Comparison of ENCODE assay signal across 11 cellular contexts in the genomic region with DNA sequence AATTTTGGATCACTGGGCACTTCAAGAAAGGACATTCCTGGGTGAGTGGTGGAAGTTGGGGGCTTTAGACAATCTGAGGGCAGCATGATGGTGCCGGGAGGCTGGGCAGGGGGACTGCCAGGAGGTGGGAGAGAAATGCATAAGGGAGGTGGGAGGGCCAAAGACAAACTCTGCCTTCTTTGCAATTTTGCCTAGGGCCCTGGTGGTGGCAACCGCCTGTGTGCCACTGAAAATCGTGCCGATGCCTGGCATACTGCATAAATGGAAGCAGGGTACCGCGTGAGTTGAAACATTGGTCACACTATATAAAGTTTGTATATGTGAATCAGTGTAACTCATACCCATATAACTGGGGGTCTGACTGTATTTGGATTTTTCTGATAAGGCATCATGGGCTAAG. TPM values are rescaled to one million over a fixed set of nuclear protein-coding genes. Genes with fewer than 3 reads are reported as not detected.
DNase-seq lines count a peak whose midpoint lies in the region; ATAC-seq and TF ChIP-seq lines count a peak whose summit lies in the region.
"Had no signal": no experiment of that assay in that cellular context is flagged by ENCODE, and none has a peak within 500 bp of the region (broad histone marks: within the 10 kb centered on the region; RNA-seq: fewer than 3 reads in every experiment).

No MANE protein-coding gene starts in this region.

- peaks cover 16 to 47% of the 10 kb centered on the region in 2 donors for H3K4me1 Mint-ChIP-seq in stimulated activated naive B cell treated with anti-CD40 and anti-IgM and Interleukin-4, amounts not matched to agents 10 μg/mL and 1 μg/mL and 100 μg/mL, for 72 hours

- no peaks in the 10 kb centered on the region for H3K9me3 Mint-ChIP-seq in stimulated activated naive B cell treated with anti-CD40 and anti-IgM and Interleukin-4, amounts not matched to agents 10 μg/mL and 1 μg/mL and 100 μg/mL, for 72 hours

- H3K4me1 ChIP-seq in SK-N-SH (ENCODE audit: control insufficient read depth in 1 of 2, insufficient read depth in 2 of 2, low read depth in 1 of 2, low read length in 1 of 2) (peaks cover 10 to 24% of the 10 kb centered on the region in 2 experiments; a peak in 3 of 4 replicates), PC-3 (ENCODE audit: insufficient read depth, low read length) (peaks cover 14% of the 10 kb centered on the region; the same call in 1 of the 2 replicates), gastrocnemius medialis (peaks cover 43 to 60% of the 10 kb centered on the region in 2 donors)

- DNase-seq in SK-N-SH (no peak), PC-3 (no peak), dorsolateral prefrontal cortex (no peak), gastrocnemius medialis (no peak), NCI-H1048 (lab: John Stamatoyannopoulos, UW) (no peak), DMS153 (lab: John Stamatoyannopoulos, UW) (no peak)
- no peak for DNase-seq in stimulated activated naive B cell treated with anti-CD40 and anti-IgM and Interleukin-4, amounts not matched to agents 10 μg/mL and 1 μg/mL and 100 μg/mL, for 72 hours
- DNase-seq: heart left ventricle; stimulated activated CD4-positive, alpha-beta T cell treated with anti-CD3 and anti-CD28 coated beads, Interleukin-12 subunit alpha, Interleukin-12 subunit beta, amount 100 ng/mL, for 4 hours had no signal

- H3K36me3 Mint-ChIP-seq in stimulated activated naive B cell treated with anti-CD40 and anti-IgM and Interleukin-4, amounts not matched to agents 10 μg/mL and 1 μg/mL and 100 μg/mL, for 72 hours: peaks cover 10 to 33% of the 10 kb centered on the region in 2 donors

- no peak for TF ChIP-seq EP300 in SK-N-SH (IDR thresholded peaks at IDR 0.05; ENCODE audit: borderline replicate concordance in 1 of 2, low read depth in 1 of 2, low read length in 1 of 2)

- peak overlapping the region; percentile 85 for H3K4me2 ChIP-seq in SK-N-SH
- H3K4me2 ChIP-seq in PC-3 (ENCODE audit: low read length): peak overlapping the region; percentile 90

- H3K27me3 ChIP-seq in SK-N-SH (ENCODE audit: insufficient read depth) (no peaks in the 10 kb centered on the region), PC-3 (ENCODE audit: low read length) (no peaks in the 10 kb centered on the region), dorsolateral prefrontal cortex (no peaks in the 10 kb centered on the region), gastrocnemius medialis (no peaks in the 10 kb centered on the region)
- H3K27me3 ChIP-seq: heart left ventricle had no signal

- ATAC-seq in SK-N-SH treated with all-trans-retinoic acid at 6 μM for 48 hours: no peak
- ATAC-seq in PC-3: no peak
- no peak for ATAC-seq in gastrocnemius medialis
- ATAC-seq in stimulated activated naive B cell treated with anti-CD40 and anti-IgM and Interleukin-4, amounts not matched to agents 10 μg/mL and 1 μg/mL and 100 μg/mL, for 72 hours (replicated peaks): no peak
- ATAC-seq: heart left ventricle had no signal

- CTCF ChIA-PET in SK-N-SH (lab: Yijun Ruan, JAX): interaction anchor here (1.2 kb wide), 1 partner anchor 10 kb away, joined by 5 read pairs; no protein-coding TSS in a partner anchor
- CTCF ChIA-PET in PC-3 (lab: Charles Lee): no interaction called here

- no peak for TF ChIP-seq CTCF in SK-N-SH (IDR thresholded peaks at IDR 0.05)
- TF ChIP-seq CTCF in PC-3 (conservative IDR thresholded peaks at IDR 0.05; ENCODE audit: low read depth, low read length): no peak
- peak in 1 of 56 donors; percentile 8 for TF ChIP-seq CTCF in dorsolateral prefrontal cortex (IDR thresholded peaks at IDR 0.05 in 54 of 56, conservative IDR thresholded peaks at IDR 0.05 in 2 of 56; ENCODE audit: low read depth in 1 of 56, partially characterized antibody in 56 of 56)
- TF ChIP-seq CTCF in gastrocnemius medialis (IDR thresholded peaks at IDR 0.05 in 4 of 5, conservative IDR thresholded peaks at IDR 0.05 in 1 of 5): no peak

- WGBS in SK-N-SH (ENCODE audit: low lambda C conversion rate): 83% methylated on average over 6 of the region's 6 CpGs

- intact Hi-C loops in PC-3 (cut with micrococcal nuclease) (loop anchor here (5.0 kb wide), 1 partner anchor 256 kb away; a partner anchor contains a TSS), dorsolateral prefrontal cortex (cut with DNase I) (loop anchor here (5.0 kb wide), 1 partner anchor 69 kb away; no protein-coding TSS in a partner anchor), gastrocnemius medialis (cut with DNase I; ENCODE audit: low total_unique reads) (loop anchor here (5.0 kb wide), 1 partner anchor 59 kb away; no protein-coding TSS in a partner anchor)

- H3K9me3 ChIP-seq in SK-N-SH (no peaks in the 10 kb centered on the region), PC-3 (ENCODE audit: low read length) (no peaks in the 10 kb centered on the region), gastrocnemius medialis (no peaks in the 10 kb centered on the region)
- H3K9me3 ChIP-seq: heart left ventricle had no signal

- H3K27me3 Mint-ChIP-seq in stimulated activated naive B cell treated with anti-CD40 and anti-IgM and Interleukin-4, amounts not matched to agents 10 μg/mL and 1 μg/mL and 100 μg/mL, for 72 hours: no peaks in the 10 kb centered on the region

- H3K79me2 ChIP-seq in SK-N-SH (ENCODE audit: insufficient read depth) (peaks cover 86% of the 10 kb centered on the region), PC-3 (ENCODE audit: low read length) (peaks cover 94% of the 10 kb centered on the region)

- H3K4me3 ChIP-seq in SK-N-SH (ENCODE audit: low read depth in 2 of 2, low read length in 1 of 2) (peak overlapping the region in 1 of 2 experiments; percentile 85; a peak in 1 of 4 replicates), PC-3 (ENCODE audit: low read length) (no peak overlapping the region), dorsolateral prefrontal cortex (peak overlapping the region in 38 of 59 donors; percentile 1 to 98 (median 34)), gastrocnemius medialis (no peak overlapping the region)
- H3K4me3 ChIP-seq: heart left ventricle had no signal

- in situ Hi-C loops in gastrocnemius medialis (cut with MboI; ENCODE audit: low sequenced_read_pairs in 4 of 4): loop anchor here in 1 of 4 donors (25.0 kb wide), 1 partner anchor 251 kb away; a partner anchor contains a TSS

- H3F3A ChIP-seq in SK-N-SH (replicated peaks; ENCODE audit: insufficient read depth): peaks cover 28% of the 10 kb centered on the region
- no peaks in the 10 kb centered on the region for H3F3A ChIP-seq in PC-3 (ENCODE audit: low read length, unreplicated experiment)

- POLR2A ChIA-PET in SK-N-SH (lab: Yijun Ruan, JAX): no interaction called here
- POLR2A ChIA-PET in PC-3 (lab: Charles Lee; ENCODE audit: unreplicated experiment): no interaction called here

- no peak for TF ChIP-seq POLR2A in gastrocnemius medialis (IDR thresholded peaks at IDR 0.05)

- H3K27ac ChIP-seq in SK-N-SH (ENCODE audit: low read depth in 2 of 2, low read length in 1 of 2) (no peak overlapping the region; a peak in 1 of 4 replicates), PC-3 (ENCODE audit: low read length) (no peak overlapping the region), dorsolateral prefrontal cortex (peak overlapping the region in 34 of 59 donors; percentile 1 to 100 (median 44)), gastrocnemius medialis (peak overlapping the region in 3 of 4 donors; percentile 99 to 100 (median 100))
- H3K27ac ChIP-seq: 22Rv1, heart left ventricle had no signal

- H3K9me2 ChIP-seq in SK-N-SH (no peaks in the 10 kb centered on the region), PC-3 (replicated peaks; ENCODE audit: low read length) (no peaks in the 10 kb centered on the region)

- BruUV-seq in PC-3 (replicated peaks; lab: Mats Ljungman, UMichigan): no TSS peak

- peaks cover 66% of the 10 kb centered on the region for H4K20me1 ChIP-seq in SK-N-SH (ENCODE audit: insufficient read depth)
- peaks cover 63% of the 10 kb centered on the region for H4K20me1 ChIP-seq in PC-3 (ENCODE audit: low read length)

- TF ChIP-seq RAD21 in SK-N-SH (IDR thresholded peaks at IDR 0.05; ENCODE audit: low read length): no peak

- H3K27ac Mint-ChIP-seq in stimulated activated naive B cell treated with anti-CD40 and anti-IgM and Interleukin-4, amounts not matched to agents 10 μg/mL and 1 μg/mL and 100 μg/mL, for 72 hours: no peak overlapping the region

- H3K9ac ChIP-seq in SK-N-SH (no peak overlapping the region), PC-3 (ENCODE audit: low read length) (no peak overlapping the region)

- H2AFZ ChIP-seq in SK-N-SH (ENCODE audit: low read depth) (no peak overlapping the region), PC-3 (ENCODE audit: low read length) (no peak overlapping the region)

- H3K4me3 Mint-ChIP-seq in stimulated activated naive B cell treated with anti-CD40 and anti-IgM and Interleukin-4, amounts not matched to agents 10 μg/mL and 1 μg/mL and 100 μg/mL, for 72 hours: peak overlapping the region in 1 of 2 donors; percentile 23

- H3K36me3 ChIP-seq in SK-N-SH (replicated peaks in 1 of 2; ENCODE audit: control insufficient read depth in 1 of 2, insufficient read depth in 2 of 2, low read length in 1 of 2) (peaks cover 41 to 48% of the 10 kb centered on the region in 2 experiments), PC-3 (ENCODE audit: low read depth, low read length) (peaks cover 27% of the 10 kb centered on the region), gastrocnemius medialis (peaks cover 0 to 8% of the 10 kb centered on the region in 2 donors)

TF ChIP-seq in SK-N-SH, 30 proteins besides CTCF, POLR2A, EP300 and RAD21 (continues in another document):
- no peak for TF ChIP-seq TCF12 (IDR thresholded peaks at IDR 0.05)

RNA-seq across cellular contexts. Expression of a gene that starts 3.3 kb away (rescaled TPM):
- 45.7 and 50.7 TPM in 2 replicates for polyA plus RNA-seq in SK-N-SH (2012; rRNA removed)
- polyA plus RNA-seq in SK-N-SH (2012; cell fraction: cytosol; rRNA removed): 40.3 and 50.3 TPM in 2 replicates
- 136 and 151 TPM in 2 replicates for polyA plus RNA-seq in SK-N-SH (2012; cell fraction: nucleus; rRNA removed)
- total RNA-seq in PC-3 (2014; rRNA removed) (67.4 and 110 TPM in 2 replicates), dorsolateral prefrontal cortex (100 to 1,000 TPM in 97 of 120 experiments, 10 to 100 TPM in 23; 87.7 to 161 (median 115) TPM), gastrocnemius medialis (10 to 100 TPM; 49.2 to 79.7 (median 54.0) TPM)

RNA-seq across cellular contexts. Expression of a gene that starts 21.8 kb away (rescaled TPM):
- polyA plus RNA-seq in SK-N-SH (2012; rRNA removed): 59.0 and 59.9 TPM in 2 replicates
- 56.8 and 60.1 TPM in 2 replicates for polyA plus RNA-seq in SK-N-SH (2012; cell fraction: cytosol; rRNA removed)
- 17.6 and 24.0 TPM in 2 replicates for polyA plus RNA-seq in SK-N-SH (2012; cell fraction: nucleus; rRNA removed)
- total RNA-seq in PC-3 (2014; rRNA removed) (8.8 and 12.2 TPM in 2 replicates), dorsolateral prefrontal cortex (10 to 100 TPM in 96 of 120 experiments, 1 to 10 TPM in 24; 5.3 to 24.4 (median 13.1) TPM), gastrocnemius medialis (10 to 100 TPM; 19.3 to 32.6 (median 31.3) TPM)

Comparison
In these comparisons a context has a peak if more than half of its experiments do, and no peak if none do; other contexts are left out.
1. H3K27ac ChIP-seq: peak in dorsolateral prefrontal cortex (34 of 59) and gastrocnemius medialis (3 of 4); none in SK-N-SH (0 of 2) and PC-3 (single experiment).
2. H3K4me3 ChIP-seq: peak in dorsolateral prefrontal cortex (38 of 59); none in PC-3 (single experiment) and gastrocnemius medialis (0 of 4).